19 cellular contexts compared by ENCODE assay signal in the genomic region with DNA sequence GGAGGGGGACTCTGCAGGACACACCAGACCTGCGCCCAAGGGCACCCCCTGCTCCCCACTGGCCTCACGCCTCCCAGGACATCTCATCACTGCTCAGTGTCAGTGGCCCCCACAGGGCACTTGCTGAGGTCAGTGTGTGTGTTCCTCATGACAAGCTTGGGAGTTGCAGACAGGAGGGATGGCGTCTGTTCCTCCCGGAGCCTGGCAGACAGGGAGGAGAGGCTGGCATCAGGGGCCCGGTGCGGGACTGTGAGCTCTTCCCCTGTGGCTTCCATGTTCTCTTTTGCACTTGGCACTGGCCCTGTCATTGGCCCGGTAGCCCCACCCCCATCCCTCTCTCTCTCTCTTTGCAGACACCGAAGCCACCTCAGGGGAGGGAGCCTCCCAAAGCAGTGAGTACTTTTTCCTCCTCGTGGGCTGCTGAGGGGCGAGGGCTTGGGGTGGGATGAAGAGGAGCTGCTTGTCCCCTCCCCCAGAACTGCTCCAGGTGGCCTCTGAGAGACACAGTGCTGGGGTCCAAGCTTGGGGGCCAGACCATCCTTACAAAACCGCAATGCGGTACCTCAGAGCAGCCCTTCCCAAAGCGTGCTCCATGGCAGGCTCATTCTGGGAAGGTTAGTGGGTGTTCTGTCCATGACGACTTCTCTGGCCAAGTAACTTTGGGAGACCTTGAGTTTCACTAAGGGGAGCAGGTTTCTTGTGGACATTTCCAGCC.
A peak's percentile ranks its signal among the peaks of the same experiment; 100 is the strongest.
DNase-seq lines count a peak whose midpoint lies in the region; ATAC-seq and TF ChIP-seq lines count a peak whose summit lies in the region.
"Had no signal": no experiment of that assay in that cellular context is flagged by ENCODE, and none has a peak within 500 bp of the region (broad histone marks: within the 10 kb centered on the region; RNA-seq: fewer than 3 reads in every experiment).

No MANE protein-coding gene starts in this region.

- H3K27ac ChIP-seq in stomach, result no peak overlapping the region
- H3K27ac ChIP-seq: A549, adrenal gland had no signal

- H3K36me3 Mint-ChIP-seq in activated CD4-positive, alpha-beta memory T cell treated with anti-CD3 and anti-CD28 coated beads, Interleukin-2, amount 10 ng/mL, durations not matched to agents 7 days and 5 days (ENCODE audit: low read depth), result no peaks in the 10 kb centered on the region
- H3K36me3 Mint-ChIP-seq in activated CD4-positive, alpha-beta memory T cell treated with anti-CD3 and anti-CD28 coated beads for 36 hours, result no peaks in the 10 kb centered on the region

- H3K27me3 ChIP-seq in stomach, result no peaks in the 10 kb centered on the region
- H3K27me3 ChIP-seq: adrenal gland had no signal

- intact Hi-C loops in activated CD4-positive, alpha-beta memory T cell treated with anti-CD3 and anti-CD28 coated beads for 36 hours (cut with micrococcal nuclease), result no loop called here
- intact Hi-C loops in stomach (cut with DNase I; ENCODE audit: low total_unique reads), result no loop called here

- H3K4me3 ChIP-seq in stomach, result no peak overlapping the region
- H3K4me3 ChIP-seq: A549, adrenal gland had no signal

- 89 to 94% (median 94%) methylated on average over 12 to 14 of the region's 14 CpGs for WGBS in stomach, 5 donors

- CTCF ChIA-PET in activated CD4-positive, alpha-beta memory T cell treated with anti-CD3 and anti-CD28 coated beads, Interleukin-2, amount 10 ng/mL, durations not matched to agents 7 days and 5 days (lab: Charles Lee), result no interaction called here
- CTCF ChIA-PET in activated CD4-positive, alpha-beta memory T cell treated with anti-CD3 and anti-CD28 coated beads for 36 hours (lab: Charles Lee), result no interaction called here

- H3K4me3 Mint-ChIP-seq in activated CD4-positive, alpha-beta memory T cell treated with anti-CD3 and anti-CD28 coated beads, Interleukin-2, amount 10 ng/mL, durations not matched to agents 7 days and 5 days, result no peak overlapping the region
- H3K4me3 Mint-ChIP-seq in activated CD4-positive, alpha-beta memory T cell treated with anti-CD3 and anti-CD28 coated beads for 36 hours, result no peak overlapping the region
- H3K4me3 Mint-ChIP-seq: nephron progenitor cell had no signal

- POLR2A ChIA-PET in activated CD4-positive, alpha-beta memory T cell treated with anti-CD3 and anti-CD28 coated beads, Interleukin-2, amount 10 ng/mL, durations not matched to agents 7 days and 5 days (lab: Charles Lee), result no interaction called here
- POLR2A ChIA-PET in activated CD4-positive, alpha-beta memory T cell treated with anti-CD3 and anti-CD28 coated beads for 36 hours (lab: Charles Lee), result no interaction called here

- H3K36me3 ChIP-seq in stomach, result peaks cover 4 to 72% (median 67%) of the 10 kb centered on the region in 4 donors

- H3K9me3 ChIP-seq in stomach, result no peaks in the 10 kb centered on the region
- H3K9me3 ChIP-seq: A549, adrenal gland had no signal

- no peak for TF ChIP-seq CTCF in stomach (IDR thresholded peaks at IDR 0.05)

- TF ChIP-seq POLR2A in stomach (IDR thresholded peaks at IDR 0.05), result no peak

- ATAC-seq in GM19351 (IDR thresholded peaks at IDR 0.05; ENCODE audit: unreplicated experiment), result no peak
- ATAC-seq: A549, esophagus mucosa, HepG2, SK-N-SH treated with all-trans-retinoic acid at 6 μM for 48 hours had no signal

- peak; percentile 9 for DNase-seq in activated CD4-positive, alpha-beta memory T cell treated with anti-CD3 and anti-CD28 coated beads, Interleukin-2, amount 10 ng/mL, durations not matched to agents 7 days and 5 days
- DNase-seq in activated CD4-positive, alpha-beta memory T cell treated with anti-CD3 and anti-CD28 coated beads for 36 hours, result no peak
- DNase-seq in activated CD8-positive, alpha-beta memory T cell treated with anti-CD3 and anti-CD28 coated beads, Interleukin-2, amount 50 U/mL, for 48 hours, result peak; percentile 30
- DNase-seq in mucosa of gallbladder (ENCODE audit: low spot score), result peak; percentile 9
- peak; percentile 16 for DNase-seq in stomach
- no peak for DNase-seq in activated T-cell treated with anti-CD3 and anti-CD28 coated beads for 4 hours
- no peak for DNase-seq in NCI-H1436 (lab: John Stamatoyannopoulos, UW)
- DNase-seq: NCI-H1417, NCI-H524 treated with DMSO at 0.1 percent for 48 hours, nephron progenitor cell, RPMI8226, substantia nigra, T-helper 9 cell had no signal

- no peak overlapping the region for H3K27ac Mint-ChIP-seq in activated CD4-positive, alpha-beta memory T cell treated with anti-CD3 and anti-CD28 coated beads, Interleukin-2, amount 10 ng/mL, durations not matched to agents 7 days and 5 days
- no peak overlapping the region for H3K27ac Mint-ChIP-seq in activated CD4-positive, alpha-beta memory T cell treated with anti-CD3 and anti-CD28 coated beads for 36 hours
- H3K27ac Mint-ChIP-seq: nephron progenitor cell had no signal

- no peaks in the 10 kb centered on the region for H3K27me3 Mint-ChIP-seq in activated CD4-positive, alpha-beta memory T cell treated with anti-CD3 and anti-CD28 coated beads, Interleukin-2, amount 10 ng/mL, durations not matched to agents 7 days and 5 days
- H3K27me3 Mint-ChIP-seq in activated CD4-positive, alpha-beta memory T cell treated with anti-CD3 and anti-CD28 coated beads for 36 hours, result no peaks in the 10 kb centered on the region

- H3K4me1 Mint-ChIP-seq in activated CD4-positive, alpha-beta memory T cell treated with anti-CD3 and anti-CD28 coated beads, Interleukin-2, amount 10 ng/mL, durations not matched to agents 7 days and 5 days, result no peaks in the 10 kb centered on the region
- H3K4me1 Mint-ChIP-seq in activated CD4-positive, alpha-beta memory T cell treated with anti-CD3 and anti-CD28 coated beads for 36 hours (ENCODE audit: low read depth), result no peaks in the 10 kb centered on the region

- H3K9me3 Mint-ChIP-seq in activated CD4-positive, alpha-beta memory T cell treated with anti-CD3 and anti-CD28 coated beads, Interleukin-2, amount 10 ng/mL, durations not matched to agents 7 days and 5 days, result no peaks in the 10 kb centered on the region
- H3K9me3 Mint-ChIP-seq in activated CD4-positive, alpha-beta memory T cell treated with anti-CD3 and anti-CD28 coated beads for 36 hours, result no peaks in the 10 kb centered on the region
- H3K9me3 Mint-ChIP-seq: nephron progenitor cell had no signal

- peaks cover 0 to 14% (median 10%) of the 10 kb centered on the region in 4 donors for H3K4me1 ChIP-seq in stomach
- H3K4me1 ChIP-seq: A549 had no signal

- TF ChIP-seq EP300 in stomach (IDR thresholded peaks at IDR 0.05), result no peak

Comparison
In these comparisons a context has a peak if more than half of its experiments do, and no peak if none do; other contexts are left out.
1. DNase-seq: peak in activated CD4-positive, alpha-beta memory T cell treated with anti-CD3 and anti-CD28 coated beads, Interleukin-2, amount 10 ng/mL, durations not matched to agents 7 days and 5 days (single experiment), activated CD8-positive, alpha-beta memory T cell treated with anti-CD3 and anti-CD28 coated beads, Interleukin-2, amount 50 U/mL, for 48 hours (single experiment), mucosa of gallbladder (single experiment) and stomach (single experiment); none in activated CD4-positive, alpha-beta memory T cell treated with anti-CD3 and anti-CD28 coated beads for 36 hours (single experiment), activated T-cell treated with anti-CD3 and anti-CD28 coated beads for 4 hours (single experiment) and NCI-H1436 (single experiment).